In the genomic region with DNA sequence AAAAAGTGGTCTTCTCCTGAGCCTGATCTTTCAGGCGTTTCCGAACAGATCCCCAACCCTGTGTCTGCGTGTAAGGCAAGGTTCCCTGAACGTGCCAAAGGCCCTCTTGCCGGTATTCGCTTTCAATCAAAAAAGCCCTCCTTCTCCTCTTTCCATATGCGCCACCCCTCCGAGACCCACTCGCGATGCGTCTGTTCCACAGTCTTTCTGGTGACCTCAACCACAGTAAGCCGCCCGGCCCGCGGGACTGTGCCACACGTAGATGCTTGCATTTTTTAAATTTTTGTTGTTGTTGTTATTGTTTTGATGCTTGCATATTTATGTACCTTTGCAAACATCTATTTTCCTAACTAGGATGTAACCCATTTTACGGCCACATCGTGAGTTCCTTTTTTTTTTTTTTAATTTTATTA, we compare ENCODE assay signal across 8 cellular contexts. TPM values are rescaled to one million over a fixed set of nuclear protein-coding genes. Genes with fewer than 3 reads are reported as not detected.
DNase-seq lines count a peak whose midpoint lies in the region; ATAC-seq and TF ChIP-seq lines count a peak whose summit lies in the region.

No MANE protein-coding gene starts in this region.

- peaks cover 1% of the 10 kb centered on the region for H3K27me3 Mint-ChIP-seq in mesothelial cell of epicardium (ENCODE audit: low read depth)

- H3K9me3 Mint-ChIP-seq in mesothelial cell of epicardium, result no peaks in the 10 kb centered on the region

- no peaks in the 10 kb centered on the region for H3K27me3 ChIP-seq in ACC112 (ENCODE audit: insufficient read depth, low read length)

- H3K36me3 Mint-ChIP-seq in mesothelial cell of epicardium, result no peaks in the 10 kb centered on the region

- no peaks in the 10 kb centered on the region for H3K36me3 ChIP-seq in ACC112 (ENCODE audit: insufficient read depth, low read length)

- peaks cover 18% of the 10 kb centered on the region for H3K4me1 Mint-ChIP-seq in mesothelial cell of epicardium

- peak overlapping the region; percentile 84 for H3K4me3 ChIP-seq in ACC112 (ENCODE audit: low read depth, low read length)
- peak overlapping the region; percentile 84 for H3K4me3 ChIP-seq in cardiac fibroblast (replicated peaks in 1 of 2; ENCODE audit: low read depth in 2 of 2, low read length in 2 of 2)

- H3K27ac ChIP-seq in ACC112 (ENCODE audit: low read depth, low read length), result peak overlapping the region; percentile 87

- peak overlapping the region; percentile 99 for H3K4me3 Mint-ChIP-seq in mesothelial cell of epicardium

- H3K79me2 ChIP-seq in ACC112 (ENCODE audit: control insufficient read depth, insufficient read depth, low read length, unreplicated experiment), result peaks cover 27% of the 10 kb centered on the region

- TF ChIP-seq CTCF in cardiac fibroblast (IDR thresholded peaks at IDR 0.05; ENCODE audit: low read depth, low read length) (no peak), mesothelial cell of epicardium (IDR thresholded peaks at IDR 0.05; ENCODE audit: unreplicated experiment) (no peak)

- peak overlapping the region; percentile 83 for H2AFZ ChIP-seq in ACC112 (ENCODE audit: low read length, unreplicated experiment)

- H3K4me1 ChIP-seq in ACC112 (ENCODE audit: control insufficient read depth, insufficient read depth, low read length, unreplicated experiment), result peaks cover 9% of the 10 kb centered on the region

- DNase-seq in cardiac fibroblast (ENCODE audit: low read depth in 2 of 2) (no peak), mesothelial cell of epicardium (ENCODE audit: low spot score in 2 of 2, unreplicated experiment in 2 of 2) (no peak), kidney glomerular epithelial cell (lab: John Stamatoyannopoulos, UW) (no peak), SHP77 treated with DMSO at 0.1 percent for 48 hours (lab: John Stamatoyannopoulos, UW) (no peak), NCI-H1092 treated with DMSO at 0.1 percent for 48 hours (lab: John Stamatoyannopoulos, UW) (no peak)

- peak overlapping the region; percentile 99 for H3K27ac Mint-ChIP-seq in mesothelial cell of epicardium

- ATAC-seq in HG03575 (IDR thresholded peaks at IDR 0.05; ENCODE audit: extremely low read depth, insufficient number of reproducible peaks, low FRiP score, unreplicated experiment) (peak; percentile 6), HG02884 (IDR thresholded peaks at IDR 0.05; ENCODE audit: unreplicated experiment) (no peak)

RNA-seq across cellular contexts. Expression of gene PRPSAP1, which starts 0.6 kb away (rescaled TPM):
- 51.3 to 57.7 TPM (median 57.6 TPM) in 3 replicates for total RNA-seq in mesothelial cell of epicardium

RNA-seq across cellular contexts. Expression of gene SPHK1, which starts 30.1 kb away (rescaled TPM):
- 1.7 to 2.0 TPM (median 1.9 TPM) in 3 replicates for total RNA-seq in mesothelial cell of epicardium

RNA-seq across cellular contexts. Expression of gene QRICH2, which starts 46.2 kb away (rescaled TPM):
- total RNA-seq in mesothelial cell of epicardium, result 7.2 to 8.6 TPM (median 7.7 TPM) in 3 replicates
